In the genomic region with DNA sequence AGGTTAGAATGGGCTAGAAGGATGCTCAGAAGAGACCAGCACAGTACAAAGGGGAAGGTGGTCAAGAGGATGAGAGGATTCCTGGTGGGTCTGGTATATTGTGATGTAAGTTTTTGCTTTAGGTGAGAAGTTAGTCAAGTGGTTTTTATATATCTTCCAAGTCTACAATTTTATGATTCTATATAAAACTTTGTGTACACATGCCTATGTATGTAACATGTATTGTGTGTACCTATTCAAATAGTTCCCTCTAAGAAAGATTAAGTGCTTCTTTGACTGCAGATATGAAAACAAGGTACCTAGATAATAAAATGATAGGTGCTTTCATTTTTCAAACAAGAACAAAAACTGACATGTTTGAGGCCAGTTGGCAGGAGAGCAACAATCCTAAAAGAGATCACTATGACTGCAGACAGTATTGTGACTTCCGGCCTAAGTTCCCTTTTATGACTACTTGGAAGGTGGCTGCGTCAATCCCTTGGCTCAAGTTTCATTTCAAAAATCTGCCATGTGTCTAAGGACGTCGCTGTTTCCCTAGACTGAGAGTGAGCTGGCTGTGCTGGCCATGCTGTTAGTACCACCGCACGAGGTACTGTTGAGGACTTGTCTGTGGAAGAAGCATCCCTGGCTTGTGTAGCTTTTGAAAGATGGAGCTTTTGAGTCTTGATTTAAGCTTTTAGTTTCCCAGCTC, we compare ENCODE assay signal across 8 cellular contexts.
A peak's percentile ranks its signal among the peaks of the same experiment; 100 is the strongest.
DNase-seq lines count a peak whose midpoint lies in the region; ATAC-seq and TF ChIP-seq lines count a peak whose summit lies in the region.

No MANE protein-coding gene starts in this region.

- peak overlapping the region; percentile 50 to 74 for H3K27ac ChIP-seq in tibial artery

- no peak for TF ChIP-seq CTCF in tibial artery (IDR thresholded peaks at IDR 0.05)

- intact Hi-C loops in left cardiac atrium (cut with DNase I) (no loop called here), tibial artery (cut with DNase I; ENCODE audit: low total_unique reads) (no loop called here)

- peak; percentile 89 for ATAC-seq in GM18502 (IDR thresholded peaks at IDR 0.05; ENCODE audit: poor library complexity, unreplicated experiment)
- ATAC-seq in HG02571 (IDR thresholded peaks at IDR 0.05; ENCODE audit: unreplicated experiment) = peak; percentile 76
- peak; percentile 78 to 83 for ATAC-seq in left cardiac atrium

- no peak overlapping the region for H3K4me3 ChIP-seq in tibial artery

- peaks cover 0 to 6% (median 0%) of the 10 kb centered on the region in 3 donors for H3K36me3 ChIP-seq in tibial artery

- H3K27me3 ChIP-seq in tibial artery = no peaks in the 10 kb centered on the region

- H3K9me3 ChIP-seq in tibial artery = no peaks in the 10 kb centered on the region

- peaks cover 0 to 23% (median 10%) of the 10 kb centered on the region in 4 donors for H3K4me1 ChIP-seq in tibial artery

- DNase-seq in NOMO-1 treated with DMSO at 0.1 percent for 48 hours (lab: John Stamatoyannopoulos, UW; ENCODE audit: unreplicated experiment) = peak; percentile 89
- peak; percentile 46 for DNase-seq in left cardiac atrium
- peak; percentile 73 to 81 for DNase-seq in tibial artery
- no peak for DNase-seq in NCI-H1417 treated with DMSO at 0.1 percent for 48 hours (lab: John Stamatoyannopoulos, UW)
- no peak for DNase-seq in NCI-H1436 treated with DMSO at 0.1 percent for 48 hours (lab: John Stamatoyannopoulos, UW)
- DNase-seq in DMS79 treated with DMSO at 0.1 percent for 48 hours (lab: John Stamatoyannopoulos, UW) = no peak

Comparison
In these comparisons a context has a peak if more than half of its experiments do, and no peak if none do; other contexts are left out.
1. DNase-seq: peak in NOMO-1 treated with DMSO at 0.1 percent for 48 hours (single experiment), left cardiac atrium (single experiment) and tibial artery (2 of 2); none in NCI-H1417 treated with DMSO at 0.1 percent for 48 hours (single experiment), NCI-H1436 treated with DMSO at 0.1 percent for 48 hours (single experiment) and DMS79 treated with DMSO at 0.1 percent for 48 hours (single experiment).
2. Peak in every context shown above with its lines, with median percentiles within 50 percentile points of each other: ATAC-seq.